ENCODE assay signal across 1 cellular context in the genomic region with DNA sequence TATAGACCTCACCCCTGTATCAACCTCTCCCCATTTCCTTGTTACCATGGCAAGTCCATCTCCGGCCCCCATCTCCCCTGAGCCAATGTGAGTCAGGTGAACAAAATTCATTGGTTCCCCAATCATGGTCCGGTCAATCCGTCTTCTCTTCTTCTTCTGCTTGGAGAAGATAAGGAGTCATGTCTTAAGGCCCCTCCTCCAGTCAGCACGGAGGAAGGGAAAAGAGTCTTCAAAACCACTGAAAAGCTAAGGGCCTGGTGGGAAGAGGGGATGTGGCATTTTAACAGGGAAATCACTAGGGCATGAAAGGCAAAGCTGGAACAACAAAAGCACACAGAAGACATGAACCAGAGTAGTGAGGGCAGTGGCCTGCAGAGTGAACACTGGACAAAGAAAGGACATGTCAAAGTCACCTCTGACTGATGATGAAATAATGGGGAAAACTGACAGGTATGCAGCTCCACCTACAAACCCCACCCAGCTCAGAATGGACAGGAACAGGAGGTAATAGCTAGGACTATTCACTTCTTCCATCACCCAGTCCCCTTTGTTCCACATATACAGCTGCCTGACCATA.
TF ChIP-seq lines count a peak whose summit lies in the region.

No MANE protein-coding gene starts in this region.

TF ChIP-seq in SK-N-SH treated with all-trans-retinoic acid at 6 μM for 48 hours, 23 proteins besides CTCF, POLR2A, EP300 and RAD21 (continued from another document):
- TF ChIP-seq, protein P1, sequence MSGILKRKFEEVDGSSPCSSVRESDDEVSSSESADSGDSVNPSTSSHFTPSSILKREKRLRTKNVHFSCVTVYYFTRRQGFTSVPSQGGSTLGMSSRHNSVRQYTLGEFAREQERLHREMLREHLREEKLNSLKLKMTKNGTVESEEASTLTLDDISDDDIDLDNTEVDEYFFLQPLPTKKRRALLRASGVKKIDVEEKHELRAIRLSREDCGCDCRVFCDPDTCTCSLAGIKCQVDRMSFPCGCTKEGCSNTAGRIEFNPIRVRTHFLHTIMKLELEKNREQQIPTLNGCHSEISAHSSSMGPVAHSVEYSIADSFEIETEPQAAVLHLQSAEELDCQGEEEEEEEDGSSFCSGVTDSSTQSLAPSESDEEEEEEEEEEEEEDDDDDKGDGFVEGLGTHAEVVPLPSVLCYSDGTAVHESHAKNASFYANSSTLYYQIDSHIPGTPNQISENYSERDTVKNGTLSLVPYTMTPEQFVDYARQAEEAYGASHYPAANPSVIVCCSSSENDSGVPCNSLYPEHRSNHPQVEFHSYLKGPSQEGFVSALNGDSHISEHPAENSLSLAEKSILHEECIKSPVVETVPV (CRISPR knock-in tag; IDR thresholded peaks at IDR 0.05), result no peak
- TF ChIP-seq RARB (CRISPR knock-in tag; IDR thresholded peaks at IDR 0.05) (no peak), ZFP30 (CRISPR knock-in tag; IDR thresholded peaks at IDR 0.05) (no peak), BACH2 (CRISPR knock-in tag; IDR thresholded peaks at IDR 0.05; ENCODE audit: borderline replicate concordance) (no peak), ZFP3 (CRISPR knock-in tag; IDR thresholded peaks at IDR 0.05) (no peak), TOX (CRISPR knock-in tag; IDR thresholded peaks at IDR 0.05; ENCODE audit: borderline replicate concordance) (no peak), SNAI2 (CRISPR knock-in tag; IDR thresholded peaks at IDR 0.05) (no peak), ARNTL (CRISPR knock-in tag; IDR thresholded peaks at IDR 0.05; ENCODE audit: borderline replicate concordance, low read depth) (no peak), TCF4 (CRISPR knock-in tag; IDR thresholded peaks at IDR 0.05; ENCODE audit: borderline replicate concordance) (no peak)
- TF ChIP-seq, protein P2, sequence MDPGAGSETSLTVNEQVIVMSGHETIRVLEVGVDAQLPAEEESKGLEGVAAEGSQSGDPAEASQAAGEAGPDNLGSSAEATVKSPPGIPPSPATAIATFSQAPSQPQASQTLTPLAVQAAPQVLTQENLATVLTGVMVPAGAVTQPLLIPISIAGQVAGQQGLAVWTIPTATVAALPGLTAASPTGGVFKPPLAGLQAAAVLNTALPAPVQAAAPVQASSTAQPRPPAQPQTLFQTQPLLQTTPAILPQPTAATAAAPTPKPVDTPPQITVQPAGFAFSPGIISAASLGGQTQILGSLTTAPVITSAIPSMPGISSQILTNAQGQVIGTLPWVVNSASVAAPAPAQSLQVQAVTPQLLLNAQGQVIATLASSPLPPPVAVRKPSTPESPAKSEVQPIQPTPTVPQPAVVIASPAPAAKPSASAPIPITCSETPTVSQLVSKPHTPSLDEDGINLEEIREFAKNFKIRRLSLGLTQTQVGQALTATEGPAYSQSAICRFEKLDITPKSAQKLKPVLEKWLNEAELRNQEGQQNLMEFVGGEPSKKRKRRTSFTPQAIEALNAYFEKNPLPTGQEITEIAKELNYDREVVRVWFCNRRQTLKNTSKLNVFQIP (CRISPR knock-in tag; IDR thresholded peaks at IDR 0.05; ENCODE audit: borderline replicate concordance, low read depth), result no peak
- TF ChIP-seq, protein P3, sequence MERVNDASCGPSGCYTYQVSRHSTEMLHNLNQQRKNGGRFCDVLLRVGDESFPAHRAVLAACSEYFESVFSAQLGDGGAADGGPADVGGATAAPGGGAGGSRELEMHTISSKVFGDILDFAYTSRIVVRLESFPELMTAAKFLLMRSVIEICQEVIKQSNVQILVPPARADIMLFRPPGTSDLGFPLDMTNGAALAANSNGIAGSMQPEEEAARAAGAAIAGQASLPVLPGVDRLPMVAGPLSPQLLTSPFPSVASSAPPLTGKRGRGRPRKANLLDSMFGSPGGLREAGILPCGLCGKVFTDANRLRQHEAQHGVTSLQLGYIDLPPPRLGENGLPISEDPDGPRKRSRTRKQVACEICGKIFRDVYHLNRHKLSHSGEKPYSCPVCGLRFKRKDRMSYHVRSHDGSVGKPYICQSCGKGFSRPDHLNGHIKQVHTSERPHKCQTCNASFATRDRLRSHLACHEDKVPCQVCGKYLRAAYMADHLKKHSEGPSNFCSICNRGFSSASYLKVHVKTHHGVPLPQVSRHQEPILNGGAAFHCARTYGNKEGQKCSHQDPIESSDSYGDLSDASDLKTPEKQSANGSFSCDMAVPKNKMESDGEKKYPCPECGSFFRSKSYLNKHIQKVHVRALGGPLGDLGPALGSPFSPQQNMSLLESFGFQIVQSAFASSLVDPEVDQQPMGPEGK (CRISPR knock-in tag; IDR thresholded peaks at IDR 0.05; ENCODE audit: borderline replicate concordance), result no peak
